In the genomic region with DNA sequence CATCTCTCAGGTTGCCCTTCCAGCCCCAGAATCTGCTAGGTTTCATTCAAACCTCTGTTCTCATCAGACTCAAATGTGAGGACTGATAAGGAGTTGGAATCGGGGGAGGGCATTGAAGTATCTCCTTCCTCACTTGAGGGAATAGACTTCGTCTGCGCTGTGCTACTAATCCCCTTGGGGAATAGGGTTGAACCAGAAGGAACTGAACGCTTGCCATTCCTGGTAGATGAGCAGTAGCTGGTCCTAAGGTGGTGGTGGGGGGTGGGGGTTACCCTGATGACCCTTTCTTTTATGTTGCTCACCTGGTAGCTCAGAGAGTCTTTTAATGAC, we compare ENCODE assay signal across 8 cellular contexts. TPM values are rescaled to one million over a fixed set of nuclear protein-coding genes. Genes with fewer than 3 reads are reported as not detected.
DNase-seq lines count a peak whose midpoint lies in the region; ATAC-seq and TF ChIP-seq lines count a peak whose summit lies in the region.

No MANE protein-coding gene starts in this region.

- intact Hi-C loops in ascending aorta (cut with DNase I) = loop anchor here (1.0 to 10.0 kb wide), 5 partner anchors 37 to 273 kb away; partner anchors contain the start of genes CHST7, JADE3 and RP2

- peaks cover 4% of the 10 kb centered on the region for H3K27me3 Mint-ChIP-seq in mesothelial cell of epicardium (ENCODE audit: low read depth)

- peak overlapping the region; percentile 39 for H3K27ac Mint-ChIP-seq in mesothelial cell of epicardium

- H3K4me2 ChIP-seq in BLaER1 (peak overlapping the region; percentile 84), KMS-11 (peak overlapping the region; percentile 54)

- H3K27ac ChIP-seq in BLaER1 (peak overlapping the region; percentile 35; the same call in 1 of the 2 replicates), KMS-11 (no peak overlapping the region), ascending aorta (no peak overlapping the region)

- peak overlapping the region; percentile 71 for H3K9ac ChIP-seq in BLaER1
- peak overlapping the region; percentile 39; the same call in 1 of the 2 replicates for H3K9ac ChIP-seq in KMS-11

- peak overlapping the region; percentile 75 for H3K4me3 Mint-ChIP-seq in mesothelial cell of epicardium

- H3K4me3 ChIP-seq in BLaER1 (peak overlapping the region; percentile 75), KMS-11 (IDR thresholded peaks at IDR 0.05; ENCODE audit: insufficient read depth, low read depth, low read length) (no peak overlapping the region), ascending aorta (peak overlapping the region; percentile 59 to 67)

- peaks cover 1% of the 10 kb centered on the region for H3K36me3 Mint-ChIP-seq in mesothelial cell of epicardium

- peaks cover 35% of the 10 kb centered on the region for H3K9me3 ChIP-seq in BLaER1
- H3K9me3 ChIP-seq in ascending aorta = no peaks in the 10 kb centered on the region

- H3K9me3 Mint-ChIP-seq in mesothelial cell of epicardium = peaks cover 18% of the 10 kb centered on the region

- H2AFZ ChIP-seq in KMS-11 (ENCODE audit: low read depth) = peak overlapping the region; percentile 83

- peaks cover 23% of the 10 kb centered on the region for H3K4me1 ChIP-seq in BLaER1
- H3K4me1 ChIP-seq in KMS-11 (ENCODE audit: low read depth, poor library complexity, severe bottlenecking) = peaks cover 7% of the 10 kb centered on the region
- H3K4me1 ChIP-seq in ascending aorta = peaks cover 0 to 4% of the 10 kb centered on the region in 2 donors

- H3K36me3 ChIP-seq in BLaER1 = no peaks in the 10 kb centered on the region
- H3K36me3 ChIP-seq in KMS-11 (ENCODE audit: insufficient read depth) = no peaks in the 10 kb centered on the region
- H3K36me3 ChIP-seq in ascending aorta = no peaks in the 10 kb centered on the region

- no peak for DNase-seq in ascending aorta (ENCODE audit: low spot score in 2 of 2)
- no peak for DNase-seq in mesothelial cell of epicardium (ENCODE audit: low spot score in 2 of 2, unreplicated experiment in 2 of 2)
- DNase-seq in superior temporal gyrus (ENCODE audit: extremely low spot score) = no peak
- no peak for DNase-seq in NCI-H1930 (lab: John Stamatoyannopoulos, UW)
- DNase-seq in NCI-H2029 (lab: John Stamatoyannopoulos, UW) = no peak

- TF ChIP-seq CTCF in KMS-11 (conservative IDR thresholded peaks at IDR 0.05; ENCODE audit: low read depth, low read length) (0 out of 2 replicates have a peak, but pooled peaks have one; percentile 26), ascending aorta (IDR thresholded peaks at IDR 0.05) (no peak), mesothelial cell of epicardium (IDR thresholded peaks at IDR 0.05; ENCODE audit: unreplicated experiment) (peak; percentile 20)

- H3K27me3 ChIP-seq in BLaER1 (peaks cover 8% of the 10 kb centered on the region; the same call in 1 of the 2 replicates), KMS-11 (ENCODE audit: insufficient read depth, low read depth) (no peaks in the 10 kb centered on the region), ascending aorta (no peaks in the 10 kb centered on the region)

- H3K4me1 Mint-ChIP-seq in mesothelial cell of epicardium = peaks cover 20% of the 10 kb centered on the region

- H3K79me2 ChIP-seq in KMS-11 (ENCODE audit: insufficient read depth, low read depth) = no peaks in the 10 kb centered on the region

- ATAC-seq in GM21786 (IDR thresholded peaks at IDR 0.05; ENCODE audit: unreplicated experiment) = no peak

- H4K20me1 ChIP-seq in BLaER1 (no peaks in the 10 kb centered on the region), KMS-11 (ENCODE audit: insufficient read depth) (no peaks in the 10 kb centered on the region)

RNA-seq across cellular contexts. Expression of gene SLC9A7, which starts 0.7 kb away (rescaled TPM):
- total RNA-seq in ascending aorta (5.5 TPM), mesothelial cell of epicardium (13.6 to 14.3 TPM (median 14.1 TPM) in 3 replicates)

Comparison
In these comparisons a context has a peak if more than half of its experiments do, and no peak if none do; other contexts are left out.
1. CTCF ChIP-seq: peak in KMS-11 (single experiment) and mesothelial cell of epicardium (single experiment); none in ascending aorta (0 of 3).